ENCODE assay signal across 9 cellular contexts in the genomic region with DNA sequence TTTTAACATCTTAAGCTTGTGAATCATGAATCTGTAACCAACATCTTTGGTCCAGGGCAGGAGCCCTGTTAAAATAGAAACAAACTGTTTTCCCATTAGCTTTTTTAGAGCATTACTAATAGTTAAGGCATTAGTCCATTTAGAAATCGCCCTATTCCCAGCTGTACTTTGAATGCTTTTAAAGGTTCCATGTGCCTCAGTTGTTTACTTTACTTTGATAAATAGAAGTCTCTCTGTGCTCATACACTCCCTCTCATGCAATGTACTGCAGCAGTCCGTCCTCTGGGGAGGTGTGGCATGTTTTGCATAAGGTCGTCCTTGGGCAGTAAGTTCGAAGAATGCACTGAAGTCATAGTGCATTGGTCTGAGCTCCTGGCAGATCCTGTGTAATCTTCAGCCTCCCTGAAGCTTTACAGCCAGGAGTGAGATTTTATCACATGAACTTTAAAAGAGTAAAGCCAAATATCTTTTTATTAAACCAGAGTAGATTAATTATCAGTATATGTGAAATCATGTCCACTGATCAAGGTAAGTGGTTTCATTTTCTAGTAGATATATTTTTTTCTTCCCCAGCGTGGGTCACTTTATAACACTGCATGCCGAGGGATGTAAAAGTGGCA.
DNase-seq lines count a peak whose midpoint lies in the region; ATAC-seq and TF ChIP-seq lines count a peak whose summit lies in the region.
"Had no signal": no experiment of that assay in that cellular context is flagged by ENCODE, and none has a peak within 500 bp of the region (broad histone marks: within the 10 kb centered on the region; RNA-seq: fewer than 3 reads in every experiment).

No MANE protein-coding gene starts in this region.

- BruUV-seq in Panc1 (replicated peaks; lab: Mats Ljungman, UMichigan) = no TSS peak

- no peaks in the 10 kb centered on the region for H3K27me3 Mint-ChIP-seq in natural killer cell (ENCODE audit: low read depth in 2 of 2)

- H3K4me3 Mint-ChIP-seq in natural killer cell = peak overlapping the region; percentile 78

- H3K4me3 ChIP-seq in Panc1 (ENCODE audit: low read depth in 2 of 2, low read length in 2 of 2) (peak overlapping the region; percentile 4 to 15; a peak in 3 of 4 replicates), esophagus squamous epithelium (peak overlapping the region; percentile 8 to 64 (median 34))

- H3K4me1 Mint-ChIP-seq in natural killer cell = peaks cover 16 to 20% of the 10 kb centered on the region in 2 donors

- TF ChIP-seq POLR2A in esophagus squamous epithelium (IDR thresholded peaks at IDR 0.05) = peak in 2 of 4 donors; percentile 18 to 54

- H3K9me3 Mint-ChIP-seq in natural killer cell = no peaks in the 10 kb centered on the region

- H3K36me3 ChIP-seq in Panc1 (ENCODE audit: control insufficient read depth, insufficient read depth, low read length) = no peaks in the 10 kb centered on the region
- peaks cover 0 to 4% (median 0%) of the 10 kb centered on the region in 3 donors for H3K36me3 ChIP-seq in esophagus squamous epithelium

- 4 to 12% methylated on average over 6 of the region's 6 CpGs for WGBS in esophagus squamous epithelium, 2 donors

- no peaks in the 10 kb centered on the region for H3K9me3 ChIP-seq in Panc1 (ENCODE audit: control insufficient read depth, insufficient read depth, low read depth, low read length)
- no peaks in the 10 kb centered on the region for H3K9me3 ChIP-seq in esophagus squamous epithelium

- H3K27me3 ChIP-seq in Panc1 (ENCODE audit: control insufficient read depth, insufficient read depth, low read length) (no peaks in the 10 kb centered on the region; the same call in 1 of the 2 replicates), esophagus squamous epithelium (no peaks in the 10 kb centered on the region)

- 0 out of 2 replicates have a peak overlapping the region, but pooled peaks have one; percentile 8 for H3K27ac ChIP-seq in Panc1 (ENCODE audit: low read length)
- peak overlapping the region; percentile 31 to 82 (median 80) for H3K27ac ChIP-seq in esophagus squamous epithelium

- H3K36me3 Mint-ChIP-seq in natural killer cell = no peaks in the 10 kb centered on the region

- CTCF ChIA-PET in Panc1 (lab: Charles Lee) = interaction anchor here (0.6 to 1.0 kb wide), 3 partner anchors 9 to 178 kb away, joined by 3 read pairs; no protein-coding TSS in a partner anchor

- no peak for TF ChIP-seq CTCF in Panc1 (IDR thresholded peaks at IDR 0.05)
- no peak for TF ChIP-seq CTCF in esophagus squamous epithelium (IDR thresholded peaks at IDR 0.05)
- TF ChIP-seq CTCF in natural killer cell (IDR thresholded peaks at IDR 0.05) = no peak

- H3K4me1 ChIP-seq in Panc1 (ENCODE audit: control insufficient read depth, insufficient read depth, low read length) (peaks cover 15% of the 10 kb centered on the region), esophagus squamous epithelium (peaks cover 0 to 60% (median 14%) of the 10 kb centered on the region in 3 donors)

- POLR2A ChIA-PET in Panc1 (lab: Charles Lee) = no interaction called here

- DNase-seq in NCI-H2196 (lab: John Stamatoyannopoulos, UW; ENCODE audit: unreplicated experiment) (peak; percentile 28), NCI-H2196 treated with DMSO at 0.1 percent for 48 hours (lab: John Stamatoyannopoulos, UW; ENCODE audit: unreplicated experiment) (no peak), Panc1 (ENCODE audit: low read depth, low spot score) (peak; percentile 5), esophagus squamous epithelium (lab: John Stamatoyannopoulos, UW) (peak; percentile 5), natural killer cell (no peak), amniotic stem cell (lab: John Stamatoyannopoulos, UW) (no peak)
- DNase-seq in activated CD4-positive, CD25-positive, alpha-beta regulatory T cell treated with anti-CD3 and anti-CD28 coated beads, Interleukin-2, amount 50 U/mL, for 72 hours = no peak
- DNase-seq: DND-41 had no signal

- ATAC-seq in HG02884 (IDR thresholded peaks at IDR 0.05; ENCODE audit: unreplicated experiment) (peak; percentile 60), Panc1 (peak; percentile 91), natural killer cell (peak in 2 of 3 donors; percentile 55 to 74)

- peak overlapping the region; percentile 43 to 78 for H3K27ac Mint-ChIP-seq in natural killer cell

- intact Hi-C loops in Panc1 (cut with micrococcal nuclease; ENCODE audit: unreplicated experiment) = no loop called here
- intact Hi-C loops in esophagus squamous epithelium (cut with DNase I) = no loop called here
- intact Hi-C loops in natural killer cell (cut with micrococcal nuclease) = no loop called here

- in situ Hi-C loops in Panc1 (cut with HindIII; ENCODE audit: low pct_unique_long_range_greater_than_20kb, low sequenced_read_pairs) = no loop called here

Comparison
In these comparisons a context has a peak if more than half of its experiments do, and no peak if none do; other contexts are left out.
1. DNase-seq: peak in NCI-H2196 (single experiment), Panc1 (single experiment) and esophagus squamous epithelium (single experiment); none in NCI-H2196 treated with DMSO at 0.1 percent for 48 hours (single experiment), natural killer cell (single experiment), activated CD4-positive, CD25-positive, alpha-beta regulatory T cell treated with anti-CD3 and anti-CD28 coated beads, Interleukin-2, amount 50 U/mL, for 72 hours (single experiment) and amniotic stem cell (single experiment).
2. Peak in every context shown above with its lines, with median percentiles within 50 percentile points of each other: ATAC-seq.